13 cellular contexts compared by ENCODE assay signal in the genomic region with DNA sequence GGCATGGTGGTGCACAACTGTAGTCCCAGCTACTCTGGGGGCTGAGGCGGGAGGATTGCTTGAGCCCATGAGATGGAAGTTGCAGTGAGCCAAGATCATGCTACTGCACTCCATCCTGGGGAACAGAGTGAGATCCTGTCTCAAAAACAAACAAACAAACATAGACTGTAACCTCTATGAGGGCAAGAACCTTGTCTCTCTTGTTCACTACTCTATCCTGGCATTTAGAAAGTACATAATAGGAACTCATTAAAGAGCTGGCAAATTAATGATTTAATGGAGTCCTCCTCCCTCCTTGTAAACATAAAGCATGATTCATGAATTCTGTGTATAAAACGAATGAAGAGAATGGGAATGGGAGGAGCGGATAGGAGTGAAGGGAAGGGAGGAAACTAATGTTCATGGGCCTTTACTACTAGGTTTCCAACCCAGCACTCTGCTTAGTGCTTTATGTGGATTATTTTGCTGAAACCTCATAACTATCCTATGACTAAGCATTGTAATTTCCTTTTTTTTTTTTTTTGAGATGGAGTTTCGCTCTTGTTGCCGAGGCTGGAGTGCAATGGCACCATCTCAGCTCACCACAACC. TPM values are rescaled to one million over a fixed set of nuclear protein-coding genes. Genes with fewer than 3 reads are reported as not detected.
DNase-seq lines count a peak whose midpoint lies in the region; ATAC-seq and TF ChIP-seq lines count a peak whose summit lies in the region.
"Had no signal": no experiment of that assay in that cellular context is flagged by ENCODE, and none has a peak within 500 bp of the region (broad histone marks: within the 10 kb centered on the region; RNA-seq: fewer than 3 reads in every experiment).

No MANE protein-coding gene starts in this region.

- H3K4me2 ChIP-seq in PC-9 (0 out of 2 replicates have a peak overlapping the region, but pooled peaks have one; percentile 2), mesendoderm (ENCODE audit: low read length) (no peak overlapping the region)

- no peak overlapping the region for H2BK5ac ChIP-seq in mesendoderm (ENCODE audit: low read length)

- H3K56ac ChIP-seq in mesendoderm (ENCODE audit: low read length), result no peak overlapping the region

- no peaks in the 10 kb centered on the region for H4K20me1 ChIP-seq in PC-9 (ENCODE audit: insufficient read depth)

- no peak overlapping the region for H4K8ac ChIP-seq in mesendoderm (ENCODE audit: low read depth, low read length)

- no peak overlapping the region for H2BK15ac ChIP-seq in mesendoderm (replicated peaks; ENCODE audit: low read depth)

- no peak overlapping the region for H3K9ac ChIP-seq in mesendoderm (ENCODE audit: low read length)

- H3K36me3 ChIP-seq in PC-9 (ENCODE audit: low read depth), result no peaks in the 10 kb centered on the region
- no peaks in the 10 kb centered on the region for H3K36me3 ChIP-seq in mesendoderm (ENCODE audit: control insufficient read depth, insufficient read depth, low read length)

- no peak for ATAC-seq in GM21447 (IDR thresholded peaks at IDR 0.05; ENCODE audit: unreplicated experiment)
- no peak for ATAC-seq in HG02938 (IDR thresholded peaks at IDR 0.05; ENCODE audit: unreplicated experiment)
- ATAC-seq: activated CD8-positive, alpha-beta T cell treated with anti-CD3 and anti-CD28 coated beads, Interleukin-2, amount 10 ng/mL, durations not matched to agents 7 days and 5 days; activated naive CD8-positive, alpha-beta T cell treated with anti-CD3 and anti-CD28 coated beads, Interleukin-2, amount 50 U/mL, for 24 hours had no signal

- no peak overlapping the region for H3K27ac Mint-ChIP-seq in activated naive CD4-positive, alpha-beta T cell treated with anti-CD3 and anti-CD28 coated beads, Interleukin-2, amount 10 ng/mL, durations not matched to agents 7 days and 5 days
- H3K27ac Mint-ChIP-seq: activated CD8-positive, alpha-beta T cell treated with anti-CD3 and anti-CD28 coated beads, Interleukin-2, amount 10 ng/mL, durations not matched to agents 7 days and 5 days; activated naive CD8-positive, alpha-beta T cell treated with anti-CD3 and anti-CD28 coated beads, Interleukin-2, amount 50 U/mL, for 24 hours had no signal

- TF ChIP-seq CTCF in AG09319 (IDR thresholded peaks at IDR 0.05; ENCODE audit: low read depth, low read length) (no peak), PC-9 (conservative IDR thresholded peaks at IDR 0.05) (no peak), epithelial cell of esophagus (IDR thresholded peaks at IDR 0.05; ENCODE audit: insufficient read depth, low read depth, low read length, missing control alignments) (no peak)

- H4K5ac ChIP-seq in mesendoderm (ENCODE audit: low read length), result no peak overlapping the region

- H2AFZ ChIP-seq in PC-9, result no peak overlapping the region

- no peaks in the 10 kb centered on the region for H3K36me3 Mint-ChIP-seq in activated naive CD4-positive, alpha-beta T cell treated with anti-CD3 and anti-CD28 coated beads, Interleukin-2, amount 10 ng/mL, durations not matched to agents 7 days and 5 days
- H3K36me3 Mint-ChIP-seq: CD14-positive monocyte had no signal

- BruUV-seq in PC-9 (replicated peaks; lab: Mats Ljungman, UMichigan), result no TSS peak

- intact Hi-C loops in PC-9 (cut with micrococcal nuclease; ENCODE audit: unreplicated experiment), result loop anchor here (1.0 kb wide), 1 partner anchor 20 kb away; no protein-coding TSS in a partner anchor

- H3K9me3 ChIP-seq in PC-9 (ENCODE audit: insufficient read depth, low read depth), result no peaks in the 10 kb centered on the region
- H3K9me3 ChIP-seq: heart left ventricle had no signal

- CTCF ChIA-PET in PC-9 (lab: Charles Lee), result interaction anchor here (0.7 kb wide), 1 partner anchor 42 kb away, joined by 12 read pairs; no protein-coding TSS in a partner anchor
- CTCF ChIA-PET in activated naive CD4-positive, alpha-beta T cell treated with anti-CD3 and anti-CD28 coated beads, Interleukin-2, amount 10 ng/mL, durations not matched to agents 7 days and 5 days (lab: Charles Lee), result no interaction called here

- H3F3A ChIP-seq in PC-9 (ENCODE audit: insufficient read depth, low read depth), result peaks cover 3% of the 10 kb centered on the region; the same call in 1 of the 2 replicates

- H3K4me1 ChIP-seq in PC-9 (replicated peaks; ENCODE audit: insufficient read depth) (peaks cover 27% of the 10 kb centered on the region), mesendoderm (ENCODE audit: control insufficient read depth, low read depth, low read length) (peaks cover 4% of the 10 kb centered on the region)

- H3K4me1 Mint-ChIP-seq in activated naive CD4-positive, alpha-beta T cell treated with anti-CD3 and anti-CD28 coated beads, Interleukin-2, amount 10 ng/mL, durations not matched to agents 7 days and 5 days, result no peaks in the 10 kb centered on the region
- H3K4me1 Mint-ChIP-seq: activated naive CD8-positive, alpha-beta T cell treated with anti-CD3 and anti-CD28 coated beads, Interleukin-2, amount 50 U/mL, for 24 hours had no signal

- peak overlapping the region; percentile 62 for H3K27ac ChIP-seq in PC-9
- no peak overlapping the region for H3K27ac ChIP-seq in mesendoderm (ENCODE audit: low read depth, low read length)

- no peaks in the 10 kb centered on the region for H3K9me3 Mint-ChIP-seq in activated naive CD4-positive, alpha-beta T cell treated with anti-CD3 and anti-CD28 coated beads, Interleukin-2, amount 10 ng/mL, durations not matched to agents 7 days and 5 days
- H3K9me3 Mint-ChIP-seq: activated naive CD8-positive, alpha-beta T cell treated with anti-CD3 and anti-CD28 coated beads, Interleukin-2, amount 50 U/mL, for 24 hours; CD14-positive monocyte had no signal

- WGBS in mesendoderm (ENCODE audit: extremely low coverage, insufficient coverage, low lambda C conversion rate), result 100% methylated on average over 1 of the region's 5 CpGs

- POLR2A ChIA-PET in PC-9 (lab: Charles Lee; ENCODE audit: unreplicated experiment), result no interaction called here

- H3K4me3 ChIP-seq in PC-9 (no peak overlapping the region), epithelial cell of esophagus (ENCODE audit: low read length) (no peak overlapping the region), mesendoderm (ENCODE audit: low read length) (no peak overlapping the region)
- H3K4me3 ChIP-seq: heart left ventricle had no signal

- no peak overlapping the region for H2AK5ac ChIP-seq in mesendoderm (ENCODE audit: low read length)

- peaks cover 55% of the 10 kb centered on the region for H3K27me3 Mint-ChIP-seq in activated naive CD4-positive, alpha-beta T cell treated with anti-CD3 and anti-CD28 coated beads, Interleukin-2, amount 10 ng/mL, durations not matched to agents 7 days and 5 days

- no peak overlapping the region for H2BK120ac ChIP-seq in mesendoderm (ENCODE audit: low read depth, low read length)

- H3K18ac ChIP-seq in mesendoderm (ENCODE audit: low read length), result no peak overlapping the region

- no peak overlapping the region for H3K23ac ChIP-seq in mesendoderm (ENCODE audit: low read length)

- no peak overlapping the region for H3K4me3 Mint-ChIP-seq in activated naive CD4-positive, alpha-beta T cell treated with anti-CD3 and anti-CD28 coated beads, Interleukin-2, amount 10 ng/mL, durations not matched to agents 7 days and 5 days
- H3K4me3 Mint-ChIP-seq: activated CD8-positive, alpha-beta T cell treated with anti-CD3 and anti-CD28 coated beads, Interleukin-2, amount 10 ng/mL, durations not matched to agents 7 days and 5 days; activated naive CD8-positive, alpha-beta T cell treated with anti-CD3 and anti-CD28 coated beads, Interleukin-2, amount 50 U/mL, for 24 hours; CD14-positive monocyte had no signal

- H3K79me1 ChIP-seq in mesendoderm (ENCODE audit: low read length), result no peaks in the 10 kb centered on the region

- H3K4ac ChIP-seq in mesendoderm (ENCODE audit: low read depth, low read length), result no peak overlapping the region

- DNase-seq in AG09319 (ENCODE audit: extremely low read depth, low read depth) (peak; percentile 34), PC-9 (peak in 1 of 2 experiments; percentile 52), epithelial cell of esophagus (ENCODE audit: low read depth) (peak; percentile 61), non-pigmented ciliary epithelial cell (ENCODE audit: low read depth) (peak; percentile 55), mesendoderm (no peak)
- no peak for DNase-seq in activated naive CD4-positive, alpha-beta T cell treated with anti-CD3 and anti-CD28 coated beads, Interleukin-2, amount 10 ng/mL, durations not matched to agents 7 days and 5 days
- DNase-seq: activated CD8-positive, alpha-beta T cell treated with anti-CD3 and anti-CD28 coated beads, Interleukin-2, amount 10 ng/mL, durations not matched to agents 7 days and 5 days; activated naive CD8-positive, alpha-beta T cell treated with anti-CD3 and anti-CD28 coated beads, Interleukin-2, amount 50 U/mL, for 24 hours; heart left ventricle; NCI-H1694 treated with DMSO at 0.1 percent for 48 hours had no signal

- no peaks in the 10 kb centered on the region for H3K9me2 ChIP-seq in PC-9 (ENCODE audit: insufficient read depth)

- no peaks in the 10 kb centered on the region for H3K27me3 ChIP-seq in PC-9 (ENCODE audit: insufficient read depth, low read depth)
- H3K27me3 ChIP-seq in mesendoderm (ENCODE audit: insufficient read depth, low read length, poor library complexity), result no peaks in the 10 kb centered on the region
- H3K27me3 ChIP-seq: heart left ventricle had no signal

- H3K79me2 ChIP-seq in PC-9 (ENCODE audit: low read depth), result no peaks in the 10 kb centered on the region
- H3K79me2 ChIP-seq in mesendoderm (ENCODE audit: control insufficient read depth, insufficient read depth, low read length), result no peaks in the 10 kb centered on the region

RNA-seq across cellular contexts. Expression of a gene that starts 8.6 kb away (rescaled TPM):
- total RNA-seq in PC-9 (2021), result 0.53 and 0.74 TPM in 2 replicates
- polyA plus RNA-seq in mesendoderm (2013, experiment 1 of 2), result 0.11 TPM
- polyA plus RNA-seq in mesendoderm (2013, experiment 2 of 2), result 0.13 TPM
- total RNA-seq: activated CD8-positive, alpha-beta T cell treated with anti-CD3 and anti-CD28 coated beads, Interleukin-2, amount 10 ng/mL, durations not matched to agents 7 days and 5 days had no signal
- polyA plus RNA-seq: CD14-positive monocyte had no signal

RNA-seq across cellular contexts. Expression of a gene that starts 17.6 kb away (rescaled TPM):
- total RNA-seq in PC-9 (2021), result 55.7 and 60.4 TPM in 2 replicates
- 52.3 TPM for polyA plus RNA-seq in mesendoderm (2013, experiment 1 of 2)
- polyA plus RNA-seq in mesendoderm (2013, experiment 2 of 2), result 50.5 TPM

RNA-seq across cellular contexts. Expression of a gene that starts 44.7 kb away (rescaled TPM):
- 108 and 123 TPM in 2 replicates for total RNA-seq in PC-9 (2021)
- 27.2 TPM for polyA plus RNA-seq in mesendoderm (2013, experiment 1 of 2)
- polyA plus RNA-seq in mesendoderm (2013, experiment 2 of 2), result 27.8 TPM

RNA-seq across cellular contexts. Expression of a gene that starts 49.0 kb away (rescaled TPM):
- total RNA-seq in PC-9 (2021), result 22.4 and 28.6 TPM in 2 replicates
- 2.5 TPM for polyA plus RNA-seq in mesendoderm (2013, experiment 1 of 2)
- polyA plus RNA-seq in mesendoderm (2013, experiment 2 of 2), result 2.7 TPM

Comparison
In these comparisons a context has a peak if more than half of its experiments do, and no peak if none do; other contexts are left out.
1. DNase-seq: peak in AG09319 (single experiment), epithelial cell of esophagus (single experiment) and non-pigmented ciliary epithelial cell (single experiment); none in mesendoderm (single experiment) and activated naive CD4-positive, alpha-beta T cell treated with anti-CD3 and anti-CD28 coated beads, Interleukin-2, amount 10 ng/mL, durations not matched to agents 7 days and 5 days (single experiment).